In genomic region chr2:136358576-136358975, GRCh38 we compare ENCODE assay signal across 25 cellular contexts.
DNase-seq lines count a peak whose midpoint lies in the region; ATAC-seq and TF ChIP-seq lines count a peak whose summit lies in the region.
"Had no signal": no experiment of that assay in that cellular context is flagged by ENCODE, and none has a peak within 500 bp of the region (broad histone marks: within the 10 kb centered on the region; RNA-seq: fewer than 3 reads in every experiment).

No MANE protein-coding gene starts in this region.

- POLR2A ChIA-PET in OCI-LY7 (lab: Charles Lee): interaction anchor here (0.8 to 2.8 kb wide), 5 partner anchors 18 to 148 kb away, joined by 3 to 10 read pairs (median 4); no protein-coding TSS in a partner anchor
- POLR2A ChIA-PET in naive thymus-derived CD8-positive, alpha-beta T cell (lab: Charles Lee): interaction anchor here (1.3 kb wide), 1 partner anchor 223 kb away, joined by 3 read pairs; no protein-coding TSS in a partner anchor
- POLR2A ChIA-PET in CD4-positive, alpha-beta memory T cell (lab: Charles Lee; ENCODE audit: partially characterized antibody): interaction anchor here (1.2 kb wide), 1 partner anchor 214 kb away, joined by 4 read pairs; no protein-coding TSS in a partner anchor

- BruUV-seq in OCI-LY7 (replicated peaks; lab: Mats Ljungman, UMichigan): no TSS peak

- no peaks in the 10 kb centered on the region for H4K20me1 ChIP-seq in OCI-LY7 (ENCODE audit: insufficient read depth, low read length)
- H4K20me1 ChIP-seq: BLaER1 had no signal

- no peaks in the 10 kb centered on the region for H3K27me3 Mint-ChIP-seq in activated T-cell treated with anti-CD3 and anti-CD28 coated beads, Interleukin-2, amount 50 U/mL, for 72 hours (ENCODE audit: low read depth)
- H3K27me3 Mint-ChIP-seq in activated T-helper 17 cell treated with anti-CD3 and anti-CD28 coated beads, Interleukin-2, amount 50 U/mL, for 72 hours: no peaks in the 10 kb centered on the region
- H3K27me3 Mint-ChIP-seq in naive thymus-derived CD8-positive, alpha-beta T cell: no peaks in the 10 kb centered on the region
- no peaks in the 10 kb centered on the region for H3K27me3 Mint-ChIP-seq in CD4-positive, alpha-beta memory T cell
- H3K27me3 Mint-ChIP-seq: CD4-positive, alpha-beta T cell had no signal

- TF ChIP-seq CTCF in OCI-LY7 (conservative IDR thresholded peaks at IDR 0.05; ENCODE audit: low read length): no peak

- intact Hi-C loops in OCI-LY7 (cut with micrococcal nuclease; ENCODE audit: unreplicated experiment): no loop called here
- intact Hi-C loops in CD4-positive, alpha-beta memory T cell (cut with micrococcal nuclease): no loop called here

- no peaks in the 10 kb centered on the region for H3K9me3 Mint-ChIP-seq in activated T-cell treated with anti-CD3 and anti-CD28 coated beads, Interleukin-2, amount 50 U/mL, for 72 hours
- peaks cover 3% of the 10 kb centered on the region for H3K9me3 Mint-ChIP-seq in activated T-helper 17 cell treated with anti-CD3 and anti-CD28 coated beads, Interleukin-2, amount 50 U/mL, for 72 hours
- H3K9me3 Mint-ChIP-seq in naive thymus-derived CD8-positive, alpha-beta T cell: peaks cover 0 to 1% (median 0%) of the 10 kb centered on the region in 9 donors
- no peaks in the 10 kb centered on the region for H3K9me3 Mint-ChIP-seq in CD4-positive, alpha-beta memory T cell
- H3K9me3 Mint-ChIP-seq: CD4-positive, alpha-beta T cell; GM23338 had no signal

- H3K79me2 ChIP-seq in OCI-LY7 (ENCODE audit: insufficient read depth, low read depth, low read length): no peaks in the 10 kb centered on the region

- no peak overlapping the region for H3K4me3 ChIP-seq in OCI-LY7 (ENCODE audit: low read depth, low read length, poor library complexity, severe bottlenecking)
- H3K4me3 ChIP-seq in CD4-positive, alpha-beta memory T cell (ENCODE audit: low read length in 2 of 2): no peak overlapping the region
- H3K4me3 ChIP-seq: BLaER1, GM23338, PC-9 had no signal

- peaks cover 3 to 7% of the 10 kb centered on the region in 2 donors for H3K36me3 Mint-ChIP-seq in activated T-cell treated with anti-CD3 and anti-CD28 coated beads, Interleukin-2, amount 50 U/mL, for 72 hours (ENCODE audit: insufficient read depth in 2 of 2)
- peaks cover 6% of the 10 kb centered on the region for H3K36me3 Mint-ChIP-seq in activated T-helper 17 cell treated with anti-CD3 and anti-CD28 coated beads, Interleukin-2, amount 50 U/mL, for 72 hours (ENCODE audit: low read depth)
- H3K36me3 Mint-ChIP-seq in naive thymus-derived CD8-positive, alpha-beta T cell: no peaks in the 10 kb centered on the region
- no peaks in the 10 kb centered on the region for H3K36me3 Mint-ChIP-seq in CD4-positive, alpha-beta memory T cell

- peaks cover 41% of the 10 kb centered on the region for H3K4me1 ChIP-seq in OCI-LY7 (ENCODE audit: insufficient read depth, low read length, poor library complexity, severe bottlenecking)
- H3K4me1 ChIP-seq in CD4-positive, alpha-beta memory T cell (ENCODE audit: insufficient read depth, low read length): peaks cover 7% of the 10 kb centered on the region
- H3K4me1 ChIP-seq: BLaER1, Caco-2 had no signal

- peaks cover 82% of the 10 kb centered on the region for H3K4me1 Mint-ChIP-seq in activated T-cell treated with anti-CD3 and anti-CD28 coated beads, Interleukin-2, amount 50 U/mL, for 72 hours (ENCODE audit: low read depth)
- H3K4me1 Mint-ChIP-seq in activated T-helper 17 cell treated with anti-CD3 and anti-CD28 coated beads, Interleukin-2, amount 50 U/mL, for 72 hours: peaks cover 35% of the 10 kb centered on the region
- peaks cover 13 to 25% (median 17%) of the 10 kb centered on the region in 4 donors for H3K4me1 Mint-ChIP-seq in naive thymus-derived CD8-positive, alpha-beta T cell
- peaks cover 9 to 14% (median 13%) of the 10 kb centered on the region in 4 donors for H3K4me1 Mint-ChIP-seq in CD4-positive, alpha-beta memory T cell

- H2AFZ ChIP-seq in OCI-LY7 (ENCODE audit: low read length): peak overlapping the region; percentile 22; the same call in 1 of the 2 replicates
- H2AFZ ChIP-seq: GM23338, PC-9 had no signal

- H3K9me2 ChIP-seq in OCI-LY7 (ENCODE audit: insufficient read depth, low read length): no peaks in the 10 kb centered on the region

- CTCF ChIA-PET in OCI-LY7 (lab: Charles Lee; ENCODE audit: unreplicated experiment): no interaction called here
- CTCF ChIA-PET in CD4-positive, alpha-beta memory T cell (lab: Charles Lee; ENCODE audit: partially characterized antibody): no interaction called here

- no peaks in the 10 kb centered on the region for H3K27me3 ChIP-seq in CD4-positive, alpha-beta memory T cell (ENCODE audit: insufficient read depth, low read length)
- H3K27me3 ChIP-seq: BLaER1 had no signal

- no peaks in the 10 kb centered on the region for H3K9me3 ChIP-seq in OCI-LY7 (ENCODE audit: low read length)
- no peaks in the 10 kb centered on the region for H3K9me3 ChIP-seq in CD4-positive, alpha-beta memory T cell (ENCODE audit: control insufficient read depth in 1 of 2, low read length in 2 of 2)
- H3K9me3 ChIP-seq: BLaER1, Caco-2 had no signal

- ATAC-seq in activated T-cell treated with anti-CD3 and anti-CD28 coated beads, Interleukin-2, amount 50 U/mL, for 72 hours (replicated peaks in 1 of 2): peak; percentile 12 to 36
- no peak for ATAC-seq in activated T-helper 17 cell treated with anti-CD3 and anti-CD28 coated beads, Interleukin-2, amount 50 U/mL, for 72 hours (replicated peaks)
- ATAC-seq in naive thymus-derived CD8-positive, alpha-beta T cell: no peak
- ATAC-seq: GM23338, HepG2 had no signal

- H3K4me3 Mint-ChIP-seq in activated T-cell treated with anti-CD3 and anti-CD28 coated beads, Interleukin-2, amount 50 U/mL, for 72 hours: peak overlapping the region; percentile 19 to 68
- H3K4me3 Mint-ChIP-seq in activated T-helper 17 cell treated with anti-CD3 and anti-CD28 coated beads, Interleukin-2, amount 50 U/mL, for 72 hours: peak overlapping the region; percentile 34
- H3K4me3 Mint-ChIP-seq in naive thymus-derived CD8-positive, alpha-beta T cell: no peak overlapping the region
- H3K4me3 Mint-ChIP-seq in CD4-positive, alpha-beta memory T cell: no peak overlapping the region
- H3K4me3 Mint-ChIP-seq: CD4-positive, alpha-beta T cell; GM23338 had no signal

- peak overlapping the region; percentile 94 for H3K27ac Mint-ChIP-seq in activated T-cell treated with anti-CD3 and anti-CD28 coated beads, Interleukin-2, amount 50 U/mL, for 72 hours
- peak overlapping the region; percentile 72 for H3K27ac Mint-ChIP-seq in activated T-helper 17 cell treated with anti-CD3 and anti-CD28 coated beads, Interleukin-2, amount 50 U/mL, for 72 hours
- peak overlapping the region in 6 of 10 donors; percentile 29 to 60 (median 46) for H3K27ac Mint-ChIP-seq in naive thymus-derived CD8-positive, alpha-beta T cell
- peak overlapping the region in 2 of 7 donors; percentile 12 to 43 for H3K27ac Mint-ChIP-seq in CD4-positive, alpha-beta memory T cell
- H3K27ac Mint-ChIP-seq: CD4-positive, alpha-beta T cell; GM23338 had no signal

- H3K4me2 ChIP-seq in OCI-LY7 (ENCODE audit: low read length): peak overlapping the region; percentile 30; the same call in 1 of the 2 replicates
- H3K4me2 ChIP-seq: BLaER1, GM23338, PC-9 had no signal

- peak; percentile 54 to 60 for DNase-seq in activated T-cell treated with anti-CD3 and anti-CD28 coated beads, Interleukin-2, amount 50 U/mL, for 72 hours
- no peak for DNase-seq in activated T-cell treated with anti-CD3 and anti-CD28 coated beads, Interleukin-2, amount 50 U/mL, for 48 hours
- DNase-seq in OCI-LY7 (ENCODE audit: low spot score) (no peak), GM03348 (ENCODE audit: low spot score) (no peak)
- DNase-seq in naive thymus-derived CD8-positive, alpha-beta T cell: no peak
- DNase-seq in CD4-positive, alpha-beta memory T cell: no peak
- DNase-seq: Caco-2; CD4-positive, alpha-beta T cell; DMS 273 treated with DMSO at 0.1 percent for 48 hours; HCEC 1CT; KBM-7; NCI-H1092; NCI-H1436; NCI-H187 treated with DMSO at 0.1 percent for 48 hours; NCI-H2107; NCI-H446 treated with DMSO at 0.1 percent for 48 hours; NCI-H526 treated with DMSO at 0.1 percent for 48 hours; PC-9; RPMI8226; SHP77 had no signal

- H3K27ac ChIP-seq in OCI-LY7 (ENCODE audit: low read depth, low read length, poor library complexity, severe bottlenecking): no peak overlapping the region
- no peak overlapping the region for H3K27ac ChIP-seq in CD4-positive, alpha-beta memory T cell (ENCODE audit: low read depth, low read length)
- H3K27ac ChIP-seq: BLaER1, HL-60, PC-9 had no signal

- no peaks in the 10 kb centered on the region for H3K36me3 ChIP-seq in OCI-LY7 (ENCODE audit: insufficient read depth, low read length)
- H3K36me3 ChIP-seq in CD4-positive, alpha-beta memory T cell (ENCODE audit: insufficient read depth, low read length): no peaks in the 10 kb centered on the region
- H3K36me3 ChIP-seq: BLaER1 had no signal

Comparison
In these comparisons a context has a peak if more than half of its experiments do, and no peak if none do; other contexts are left out.
1. DNase-seq: peak in activated T-cell treated with anti-CD3 and anti-CD28 coated beads, Interleukin-2, amount 50 U/mL, for 72 hours (2 of 2); none in activated T-cell treated with anti-CD3 and anti-CD28 coated beads, Interleukin-2, amount 50 U/mL, for 48 hours (0 of 2), OCI-LY7 (single experiment), naive thymus-derived CD8-positive, alpha-beta T cell (0 of 10), GM03348 (single experiment) and CD4-positive, alpha-beta memory T cell (0 of 5).
2. ATAC-seq: peak in activated T-cell treated with anti-CD3 and anti-CD28 coated beads, Interleukin-2, amount 50 U/mL, for 72 hours (2 of 2); none in activated T-helper 17 cell treated with anti-CD3 and anti-CD28 coated beads, Interleukin-2, amount 50 U/mL, for 72 hours (single experiment) and naive thymus-derived CD8-positive, alpha-beta T cell (0 of 2).
3. H3K4me3 Mint-ChIP-seq: peak in activated T-cell treated with anti-CD3 and anti-CD28 coated beads, Interleukin-2, amount 50 U/mL, for 72 hours (2 of 2) and activated T-helper 17 cell treated with anti-CD3 and anti-CD28 coated beads, Interleukin-2, amount 50 U/mL, for 72 hours (single experiment); none in naive thymus-derived CD8-positive, alpha-beta T cell (0 of 10) and CD4-positive, alpha-beta memory T cell (0 of 8).